Comparison of ENCODE assay signal across 24 cellular contexts in the genomic region with DNA sequence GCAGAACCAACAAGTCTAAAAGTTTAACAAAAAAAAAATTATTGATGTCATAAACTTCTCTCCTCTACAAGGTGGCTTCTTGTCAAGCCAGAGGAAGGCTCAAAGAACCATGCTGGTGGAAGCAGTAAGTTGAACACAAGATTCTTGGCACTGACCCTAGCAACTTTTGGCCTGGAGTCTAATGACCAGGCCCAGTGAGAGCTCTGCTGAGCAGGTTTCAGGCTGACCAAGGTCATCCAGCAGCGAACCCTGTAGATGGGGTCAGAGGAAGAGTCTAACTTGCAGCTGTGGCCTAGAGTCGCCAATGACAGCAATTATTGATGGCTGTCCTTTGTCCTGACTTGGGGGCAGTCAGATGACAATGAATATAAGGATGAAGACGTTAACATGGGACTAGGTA. TPM values are rescaled to one million over a fixed set of nuclear protein-coding genes. Genes with fewer than 3 reads are reported as not detected.
"Had no signal": no experiment of that assay in that cellular context is flagged by ENCODE, and none has a peak within 500 bp of the region (broad histone marks: within the 10 kb centered on the region; RNA-seq: fewer than 3 reads in every experiment).

No MANE protein-coding gene starts in this region.

- H3K4me3 ChIP-seq: coronary artery, mucosa of descending colon, neural progenitor cell, psoas muscle, sigmoid colon, skin epidermis, thoracic aorta had no signal

- H3K9me3 ChIP-seq: mucosa of descending colon, psoas muscle, sigmoid colon, thoracic aorta had no signal

- DNase-seq: effector CD4-positive, alpha-beta T cell; endodermal cell; erythroblast; foreskin keratinocyte; immature natural killer cell; kidney; left cardiac atrium; mammary epithelial cell; mucosa of descending colon; naive thymus-derived CD8-positive, alpha-beta T cell; nucleus accumbens; psoas muscle; retina; sigmoid colon; stimulated activated CD4-positive, alpha-beta T cell treated with anti-CD3 and anti-CD28 coated beads, Interleukin-2, amount 100 ng/mL, for 24 hours; stimulated activated CD4-positive, alpha-beta T cell treated with anti-CD3 and anti-CD28 coated beads, Interleukin-4, amount 100 ng/mL, for 4 hours; stimulated activated naive B cell treated with anti-CD40 and anti-IgM and Interleukin-4, amounts not matched to agents 10 μg/mL and 1 μg/mL and 100 μg/mL, for 72 hours; stimulated activated naive CD8-positive, alpha-beta T cell treated with anti-CD3 and anti-CD28 coated beads, Interleukin-15, amount 100 ng/mL, for 72 hours; trophoblast cell had no signal

- H3K36me3 ChIP-seq: neural progenitor cell, sigmoid colon, thoracic aorta had no signal

- ATAC-seq: foreskin keratinocyte; left cardiac atrium; mucosa of descending colon; naive thymus-derived CD8-positive, alpha-beta T cell; psoas muscle; stimulated activated naive B cell treated with anti-CD40 and anti-IgM and Interleukin-4, amounts not matched to agents 10 μg/mL and 1 μg/mL and 100 μg/mL, for 72 hours; stimulated activated naive CD8-positive, alpha-beta T cell treated with anti-CD3 and anti-CD28 coated beads, Interleukin-15, amount 100 ng/mL, for 72 hours had no signal

- H3K4me1 ChIP-seq: foreskin keratinocyte, psoas muscle, sigmoid colon had no signal

- H3K27me3 ChIP-seq: neural progenitor cell, sigmoid colon had no signal

- H3K27ac ChIP-seq: coronary artery, foreskin keratinocyte, neural progenitor cell, psoas muscle, sigmoid colon, skin epidermis, thoracic aorta had no signal

RNA-seq across cellular contexts. Expression of a gene that starts 43.1 kb away (rescaled TPM):
- total RNA-seq: endothelial cell of umbilical vein; naive thymus-derived CD8-positive, alpha-beta T cell had no signal
- polyA plus RNA-seq: endothelial cell of umbilical vein; foreskin keratinocyte; immature natural killer cell; naive thymus-derived CD8-positive, alpha-beta T cell had no signal
